In the genomic region with DNA sequence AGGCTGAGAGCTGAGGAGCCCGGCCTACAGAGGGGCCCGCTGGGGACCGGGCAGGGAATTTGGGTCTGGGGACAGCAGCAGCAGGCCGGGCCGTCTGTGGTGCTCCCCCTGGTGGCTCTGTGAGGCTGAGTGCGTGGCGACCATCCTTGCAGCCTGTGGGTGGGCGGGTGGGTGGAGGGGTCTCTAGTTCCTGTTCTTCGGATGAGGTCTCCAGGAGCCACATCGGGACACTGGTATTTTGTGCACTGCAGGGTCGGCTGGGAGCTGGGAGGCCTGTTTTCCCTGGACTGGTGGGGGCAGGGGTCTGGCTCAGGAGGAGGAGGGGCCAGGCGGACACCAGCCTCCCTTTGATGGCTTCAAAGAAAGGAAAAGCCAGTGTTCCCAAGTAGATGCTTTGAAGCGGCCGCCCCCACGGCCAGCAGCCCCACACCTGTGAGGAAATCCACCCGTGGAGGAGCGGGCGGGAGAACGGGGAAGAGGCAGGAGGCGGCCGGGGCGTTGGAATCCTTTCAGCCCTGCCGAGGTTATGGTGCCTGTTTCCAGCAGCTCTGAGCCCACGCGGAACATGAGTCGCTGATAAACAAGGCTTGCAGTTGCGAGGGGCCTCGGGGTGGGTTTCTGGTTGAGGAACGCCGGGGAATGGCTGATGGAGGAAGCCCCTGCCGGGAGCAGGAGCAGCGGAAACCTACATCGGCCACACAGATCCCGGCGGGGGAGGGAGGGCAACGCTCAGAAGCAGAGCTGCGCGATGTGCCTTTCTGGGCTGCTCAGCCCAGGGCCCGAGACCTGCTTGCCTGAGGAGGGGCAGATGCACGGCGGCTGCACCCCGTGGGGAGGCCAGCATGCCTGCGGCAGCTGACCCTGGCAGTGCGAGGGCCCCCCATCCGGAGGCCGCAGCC, we compare ENCODE assay signal across 8 cellular contexts.
DNase-seq lines count a peak whose midpoint lies in the region; ATAC-seq and TF ChIP-seq lines count a peak whose summit lies in the region.

No MANE protein-coding gene starts in this region.

- H4K20me1 ChIP-seq in IMR-90 (ENCODE audit: insufficient read depth, low read length), result no peaks in the 10 kb centered on the region; the same call in 1 of the 2 replicates

- no peak overlapping the region for H3K56ac ChIP-seq in IMR-90 (ENCODE audit: extremely low read depth, insufficient read depth, low read length)

- H2BK20ac ChIP-seq in IMR-90 (ENCODE audit: low read depth, low read length), result no peak overlapping the region

- DNase-seq in ACHN (peak; percentile 3), IMR-90 (no peak), T-helper 1 cell (no peak)
- DNase-seq in effector memory CD8-positive, alpha-beta T cell, result no peak
- DNase-seq in naive thymus-derived CD8-positive, alpha-beta T cell, result peak in 4 of 10 donors; percentile 19 to 63 (median 28)
- no peak for DNase-seq in stimulated activated CD4-positive, alpha-beta T cell treated with anti-CD3 and anti-CD28 coated beads, Interleukin-4, amount 100 ng/mL, for 1 hour

- 24% methylated on average over 6 of the region's 46 CpGs; no CpG with 5 or more reads in 1 of the 2 experiments for WGBS in IMR-90 (ENCODE audit: extremely low coverage in 2 of 2, insufficient read length in 1 of 2), 2 experiments

- H4K8ac ChIP-seq in IMR-90 (ENCODE audit: low read depth in 2 of 2, low read length in 2 of 2), result no peak overlapping the region

- H3K9me3 ChIP-seq in IMR-90 (ENCODE audit: control insufficient read depth, insufficient read depth, low read length), result no peaks in the 10 kb centered on the region

- TF ChIP-seq POLR2A in IMR-90 (IDR thresholded peaks at IDR 0.05; ENCODE audit: low read depth, low read length), result no peak

- dilution Hi-C loops in IMR-90 (cut with HindIII; ENCODE audit: low sequenced_read_pairs, unreplicated experiment), result no loop called here

- H2BK120ac ChIP-seq in IMR-90 (ENCODE audit: low read depth, low read length), result no peak overlapping the region

- in situ Hi-C loops in ACHN (cut with HindIII; ENCODE audit: low pct_ligation_motif_present, low pct_unique_long_range_greater_than_20kb, low sequenced_read_pairs) (no loop called here), IMR-90 (cut with MboI; ENCODE audit: low sequenced_read_pairs) (no loop called here)

- H3K36me3 ChIP-seq in IMR-90 (ENCODE audit: control insufficient read depth, insufficient read depth, low read length), result no peaks in the 10 kb centered on the region

- H3K9me3 Mint-ChIP-seq in effector memory CD8-positive, alpha-beta T cell, result no peaks in the 10 kb centered on the region
- H3K9me3 Mint-ChIP-seq in naive thymus-derived CD8-positive, alpha-beta T cell, result no peaks in the 10 kb centered on the region

- H3K27ac ChIP-seq in IMR-90 (ENCODE audit: insufficient read depth, low read length), result no peak overlapping the region

- CTCF ChIA-PET in IMR-90 (lab: Yijun Ruan, JAX), result no interaction called here

- H4K91ac ChIP-seq in IMR-90 (ENCODE audit: insufficient read depth, low read depth, low read length), result no peak overlapping the region

- peak overlapping the region; percentile 78 for H2AK9ac ChIP-seq in IMR-90 (replicated peaks; ENCODE audit: low read depth, low read length, poor library complexity)

- intact Hi-C loops in IMR-90 (cut with micrococcal nuclease), result no loop called here

- POLR2A ChIA-PET in IMR-90 (lab: Charles Lee; ENCODE audit: unreplicated experiment), result no interaction called here
- POLR2A ChIA-PET in naive thymus-derived CD8-positive, alpha-beta T cell (lab: Charles Lee), result interaction anchor here (0.9 to 1.4 kb wide), 2 partner anchors 8 to 232 kb away, joined by 3 read pairs; no protein-coding TSS in a partner anchor

- H3K18ac ChIP-seq in IMR-90 (ENCODE audit: low read depth, low read length), result no peak overlapping the region

- H3K23ac ChIP-seq in IMR-90 (ENCODE audit: low read depth, low read length), result no peak overlapping the region

- H3K14ac ChIP-seq in IMR-90 (replicated peaks; ENCODE audit: low read depth, low read length), result no peak overlapping the region

- H2BK15ac ChIP-seq in IMR-90 (ENCODE audit: low read depth, low read length), result no peak overlapping the region

- no peaks in the 10 kb centered on the region for H3K79me1 ChIP-seq in IMR-90 (ENCODE audit: low read depth in 1 of 2, low read length in 2 of 2)

- peaks cover 9 to 40% of the 10 kb centered on the region in 2 donors for H3K27me3 Mint-ChIP-seq in effector memory CD8-positive, alpha-beta T cell
- peaks cover 0 to 2% (median 0%) of the 10 kb centered on the region in 5 donors for H3K27me3 Mint-ChIP-seq in naive thymus-derived CD8-positive, alpha-beta T cell

- no peak overlapping the region for H3K27ac Mint-ChIP-seq in effector memory CD8-positive, alpha-beta T cell
- H3K27ac Mint-ChIP-seq in naive thymus-derived CD8-positive, alpha-beta T cell, result peak overlapping the region in 6 of 10 donors; percentile 52 to 95 (median 77)

- H3K4me3 Mint-ChIP-seq in effector memory CD8-positive, alpha-beta T cell, result peak overlapping the region in 1 of 2 donors; percentile 3
- peak overlapping the region; percentile 46 to 82 (median 68) for H3K4me3 Mint-ChIP-seq in naive thymus-derived CD8-positive, alpha-beta T cell

- H3K9me1 ChIP-seq in IMR-90 (ENCODE audit: insufficient read depth, low read length), result peaks cover 7% of the 10 kb centered on the region; the same call in 1 of the 2 replicates

- H3K4me1 ChIP-seq in IMR-90 (ENCODE audit: control insufficient read depth, insufficient read depth, low read length), result no peaks in the 10 kb centered on the region

- peak; percentile 17; the same call in 1 of the 2 replicates for TF ChIP-seq CTCF in IMR-90 (conservative IDR thresholded peaks at IDR 0.05; ENCODE audit: low read depth, low read length)

- H4K5ac ChIP-seq in IMR-90 (ENCODE audit: low read depth, low read length), result no peak overlapping the region

- no peak for TF ChIP-seq RAD21 in IMR-90 (IDR thresholded peaks at IDR 0.05; ENCODE audit: low read length)

- H3K4ac ChIP-seq in IMR-90 (ENCODE audit: low read depth, low read length), result no peak overlapping the region

- H2BK5ac ChIP-seq in IMR-90 (ENCODE audit: low read depth, low read length, poor library complexity, severe bottlenecking), result no peak overlapping the region

- no peak overlapping the region for H3K4me3 ChIP-seq in IMR-90 (ENCODE audit: insufficient read depth, low read depth, low read length)

- no peak overlapping the region for H2AK5ac ChIP-seq in IMR-90 (ENCODE audit: low read depth, low read length)

- H3K4me2 ChIP-seq in IMR-90 (ENCODE audit: low read depth, low read length), result peak overlapping the region; percentile 28; the same call in 1 of the 2 replicates

- H2AFZ ChIP-seq in IMR-90 (replicated peaks; ENCODE audit: low read length, poor library complexity), result peak overlapping the region; percentile 75

- no TSS peak for BruUV-seq in IMR-90 (replicated peaks; lab: Mats Ljungman, UMichigan)

- no peaks in the 10 kb centered on the region for H3K27me3 ChIP-seq in IMR-90 (ENCODE audit: control insufficient read depth, insufficient read depth, low read length)

- peaks cover 9 to 18% of the 10 kb centered on the region in 2 donors for H3K4me1 Mint-ChIP-seq in effector memory CD8-positive, alpha-beta T cell (ENCODE audit: low read depth in 2 of 2)
- H3K4me1 Mint-ChIP-seq in naive thymus-derived CD8-positive, alpha-beta T cell, result peaks cover 13 to 31% (median 22%) of the 10 kb centered on the region in 4 donors

- no peak overlapping the region for H3K9ac ChIP-seq in IMR-90 (ENCODE audit: low read depth, low read length)

- H3K36me3 Mint-ChIP-seq in effector memory CD8-positive, alpha-beta T cell (ENCODE audit: insufficient read depth), result peaks cover 5% of the 10 kb centered on the region
- peaks cover 0 to 20% (median 0%) of the 10 kb centered on the region in 3 donors for H3K36me3 Mint-ChIP-seq in naive thymus-derived CD8-positive, alpha-beta T cell

- ATAC-seq in IMR-90 (ENCODE audit: low read depth) (peak; percentile 40), HG02798 (IDR thresholded peaks at IDR 0.05; ENCODE audit: poor library complexity, unreplicated experiment) (no peak), HG02642 (IDR thresholded peaks at IDR 0.05; ENCODE audit: poor library complexity, unreplicated experiment) (no peak)
- peak; percentile 4 for ATAC-seq in effector memory CD8-positive, alpha-beta T cell (replicated peaks)
- peak; percentile 53 to 59 for ATAC-seq in naive thymus-derived CD8-positive, alpha-beta T cell

TF ChIP-seq in IMR-90, 13 proteins besides CTCF, POLR2A, EP300 and RAD21:
- no peak for TF ChIP-seq MAZ (IDR thresholded peaks at IDR 0.05; ENCODE audit: borderline replicate concordance, low read depth, low read length)
TF ChIP-seq in IMR-90: peak in this region for 0.

Comparison
In these comparisons a context has a peak if more than half of its experiments do, and no peak if none do; other contexts are left out.
1. ATAC-seq: peak in IMR-90 (single experiment), effector memory CD8-positive, alpha-beta T cell (single experiment) and naive thymus-derived CD8-positive, alpha-beta T cell (2 of 2); none in HG02798 (single experiment) and HG02642 (single experiment).
2. H3K27ac Mint-ChIP-seq: peak in naive thymus-derived CD8-positive, alpha-beta T cell (6 of 10); none in effector memory CD8-positive, alpha-beta T cell (0 of 2).